ENCODE assay signal across 15 cellular contexts in the genomic region with DNA sequence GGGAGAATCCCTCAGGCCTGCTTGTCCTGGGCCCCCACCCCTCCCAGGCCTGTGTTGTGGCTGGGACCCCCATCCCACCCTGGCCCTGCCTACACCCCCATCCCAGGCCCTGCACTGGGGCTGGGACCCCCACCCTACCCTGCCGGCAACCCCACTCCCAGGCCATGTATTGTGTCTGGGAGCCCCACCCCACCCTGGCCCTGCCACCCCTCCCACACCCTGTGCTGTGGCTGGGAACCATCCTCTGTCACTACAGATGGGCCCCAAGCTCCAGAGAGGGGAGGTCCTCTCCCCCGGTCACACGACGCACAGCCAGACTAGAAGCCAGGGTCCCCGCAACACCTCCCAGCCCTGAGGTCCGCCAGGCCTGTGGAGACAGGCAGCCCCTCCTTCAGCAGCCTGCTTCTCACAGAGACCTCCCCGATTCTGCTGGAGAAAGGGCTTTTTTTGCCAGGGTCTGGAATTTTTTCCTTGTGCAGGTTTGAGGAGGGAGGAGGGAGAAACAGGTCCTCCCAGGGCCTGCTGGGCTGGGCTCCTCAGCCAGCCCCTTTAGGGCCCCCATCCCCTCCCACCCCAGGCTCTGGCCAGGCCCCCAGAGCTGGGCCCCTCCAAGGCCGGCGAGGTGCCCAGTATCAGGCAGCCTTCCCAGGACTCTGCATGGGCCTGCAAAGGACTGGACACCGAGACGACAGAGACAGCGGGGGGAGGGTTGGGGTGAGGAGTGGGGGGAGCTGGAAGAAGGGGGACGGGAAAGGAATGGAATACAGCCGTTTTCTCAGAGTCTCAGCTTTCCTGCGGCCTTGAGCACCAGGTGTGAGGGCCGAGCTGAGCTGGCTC. TPM values are rescaled to one million over a fixed set of nuclear protein-coding genes. Genes with fewer than 3 reads are reported as not detected.
A peak's percentile ranks its signal among the peaks of the same experiment; 100 is the strongest.
DNase-seq lines count a peak whose midpoint lies in the region; ATAC-seq and TF ChIP-seq lines count a peak whose summit lies in the region.
"Had no signal": no experiment of that assay in that cellular context is flagged by ENCODE, and none has a peak within 500 bp of the region (broad histone marks: within the 10 kb centered on the region; RNA-seq: fewer than 3 reads in every experiment).

No MANE protein-coding gene starts in this region.

- CTCF ChIA-PET in WTC11 (lab: Charles Lee) (interaction anchor here (1.2 kb wide), 1 partner anchor 48 kb away, joined by 5 read pairs; no protein-coding TSS in a partner anchor), RWPE1 (lab: Yijun Ruan, JAX) (no interaction called here)

- peak; percentile 28 for ATAC-seq in GM23338
- no peak for ATAC-seq in WTC11
- peak; percentile 27 to 43 for ATAC-seq in right cardiac atrium
- ATAC-seq in GM18868 (IDR thresholded peaks at IDR 0.05; ENCODE audit: unreplicated experiment): no peak
- no peak for ATAC-seq in SK-N-SH treated with all-trans-retinoic acid at 6 μM for 48 hours

- TF ChIP-seq CTCF in GM23338 (conservative IDR thresholded peaks at IDR 0.05; ENCODE audit: low read depth in 2 of 2) (no peak), WTC11 (IDR thresholded peaks at IDR 0.05) (no peak), RWPE1 (conservative IDR thresholded peaks at IDR 0.05; ENCODE audit: low read depth) (no peak)

- no peak overlapping the region for H2AFZ ChIP-seq in GM23338

- intact Hi-C loops in right cardiac atrium (cut with DNase I) (no loop called here), posterior cingulate gyrus (cut with DNase I) (no loop called here)

- H3K4me2 ChIP-seq in GM23338: no peak overlapping the region

- H3K9me3 Mint-ChIP-seq in GM23338: no peaks in the 10 kb centered on the region
- no peaks in the 10 kb centered on the region for H3K9me3 Mint-ChIP-seq in WTC11
- H3K9me3 Mint-ChIP-seq: dendritic cell treated with granulocyte-macrophage colony-stimulating factor and Interleukin-4, amounts not matched to agents 40 ng/mL and 50 ng/mL, for 4 days had no signal

- no peak overlapping the region for H3K4me3 Mint-ChIP-seq in GM23338
- no peak overlapping the region for H3K4me3 Mint-ChIP-seq in WTC11
- H3K4me3 Mint-ChIP-seq: dendritic cell treated with granulocyte-macrophage colony-stimulating factor and Interleukin-4, amounts not matched to agents 40 ng/mL and 50 ng/mL, for 4 days had no signal

- POLR2A ChIA-PET in WTC11 (lab: Charles Lee): no interaction called here
- POLR2A ChIA-PET in RWPE1 (lab: Yijun Ruan, JAX; ENCODE audit: low non-redundant PET): no interaction called here

- H3K4me1 Mint-ChIP-seq in GM23338 (peaks cover 23% of the 10 kb centered on the region), WTC11 (peaks cover 13% of the 10 kb centered on the region)

- H3K27me3 ChIP-seq in GM23338 (ENCODE audit: insufficient read depth) (no peaks in the 10 kb centered on the region), right cardiac atrium (ENCODE audit: control insufficient read depth, insufficient read depth) (no peaks in the 10 kb centered on the region)

- H3K9me3 ChIP-seq in right cardiac atrium (ENCODE audit: control insufficient read depth, low read length): no peaks in the 10 kb centered on the region
- H3K9me3 ChIP-seq: esophagus muscularis mucosa, thoracic aorta had no signal

- DNase-seq in GM23338 (ENCODE audit: low spot score) (no peak), WTC11 (ENCODE audit: low spot score) (no peak), right cardiac atrium (peak in 2 of 3 donors; percentile 12 to 71), posterior cingulate gyrus (peak in 8 of 10 donors; percentile 43 to 86 (median 54)), RWPE1 (ENCODE audit: low spot score) (no peak), GF-D8 (lab: John Stamatoyannopoulos, UW) (no peak)
- DNase-seq: H7, NCI-H1048, occipital lobe had no signal

- WGBS in right cardiac atrium: 39% methylated on average over 16 of the region's 16 CpGs

- no peaks in the 10 kb centered on the region for H3K9me2 ChIP-seq in GM23338 (ENCODE audit: insufficient read depth)

- H3F3A ChIP-seq in GM23338 (replicated peaks; ENCODE audit: low read depth): no peaks in the 10 kb centered on the region

- no peak overlapping the region for H3K27ac ChIP-seq in GM23338 (ENCODE audit: low read depth)
- H3K27ac ChIP-seq in right cardiac atrium (ENCODE audit: low read length): no peak overlapping the region
- H3K27ac ChIP-seq in RWPE1: no peak overlapping the region
- H3K27ac ChIP-seq: esophagus muscularis mucosa, thoracic aorta, VCaP had no signal

- H3K27me3 Mint-ChIP-seq in GM23338 (ENCODE audit: insufficient read depth, low read depth, poor library complexity) (peaks cover 16% of the 10 kb centered on the region), WTC11 (ENCODE audit: low read depth) (no peaks in the 10 kb centered on the region)
- H3K27me3 Mint-ChIP-seq: dendritic cell treated with granulocyte-macrophage colony-stimulating factor and Interleukin-4, amounts not matched to agents 40 ng/mL and 50 ng/mL, for 4 days had no signal

- H3K4me3 ChIP-seq in GM23338 (no peak overlapping the region), right cardiac atrium (ENCODE audit: low read length) (no peak overlapping the region)
- H3K4me3 ChIP-seq: esophagus muscularis mucosa, thoracic aorta had no signal

- peaks cover 52% of the 10 kb centered on the region for H3K79me2 ChIP-seq in GM23338 (replicated peaks; ENCODE audit: insufficient read depth)

- peaks cover 6% of the 10 kb centered on the region; the same call in 1 of the 2 replicates for H3K36me3 ChIP-seq in GM23338 (ENCODE audit: insufficient read depth)
- H3K36me3 ChIP-seq: esophagus muscularis mucosa, thoracic aorta had no signal

- H3K27ac Mint-ChIP-seq in GM23338 (0 out of 2 replicates have a peak overlapping the region, but pooled peaks have one; percentile 88), WTC11 (peak overlapping the region; percentile 88)
- H3K27ac Mint-ChIP-seq: dendritic cell treated with granulocyte-macrophage colony-stimulating factor and Interleukin-4, amounts not matched to agents 40 ng/mL and 50 ng/mL, for 4 days had no signal

- no peaks in the 10 kb centered on the region for H3K4me1 ChIP-seq in GM23338 (ENCODE audit: insufficient read depth)
- H3K4me1 ChIP-seq in right cardiac atrium (ENCODE audit: control insufficient read depth, insufficient read depth, low read length): no peaks in the 10 kb centered on the region
- H3K4me1 ChIP-seq: esophagus muscularis mucosa had no signal

- peaks cover 39% of the 10 kb centered on the region for H4K20me1 ChIP-seq in GM23338 (replicated peaks; ENCODE audit: insufficient read depth)

- H3K36me3 Mint-ChIP-seq in GM23338 (ENCODE audit: low read depth) (peaks cover 55% of the 10 kb centered on the region), WTC11 (peaks cover 29% of the 10 kb centered on the region)

TF ChIP-seq in GM23338, 12 proteins besides CTCF, POLR2A, EP300 and RAD21 (continues in another document):
- TF ChIP-seq ZNF331 (CRISPR knock-in tag; IDR thresholded peaks at IDR 0.05; ENCODE audit: low read depth) (no peak), ZNF114 (CRISPR knock-in tag; IDR thresholded peaks at IDR 0.05) (no peak), EZH2 (IDR thresholded peaks at IDR 0.05; ENCODE audit: low read depth, unreplicated experiment) (no peak), POLR2AphosphoS5 (IDR thresholded peaks at IDR 0.05; ENCODE audit: low read depth) (no peak)

TF ChIP-seq in WTC11, 78 proteins besides CTCF, POLR2A, EP300 and RAD21 (continues in another document):
- no peak for TF ChIP-seq NFATC4 (CRISPR knock-in tag; IDR thresholded peaks at IDR 0.05)
- TF ChIP-seq, protein P1, sequence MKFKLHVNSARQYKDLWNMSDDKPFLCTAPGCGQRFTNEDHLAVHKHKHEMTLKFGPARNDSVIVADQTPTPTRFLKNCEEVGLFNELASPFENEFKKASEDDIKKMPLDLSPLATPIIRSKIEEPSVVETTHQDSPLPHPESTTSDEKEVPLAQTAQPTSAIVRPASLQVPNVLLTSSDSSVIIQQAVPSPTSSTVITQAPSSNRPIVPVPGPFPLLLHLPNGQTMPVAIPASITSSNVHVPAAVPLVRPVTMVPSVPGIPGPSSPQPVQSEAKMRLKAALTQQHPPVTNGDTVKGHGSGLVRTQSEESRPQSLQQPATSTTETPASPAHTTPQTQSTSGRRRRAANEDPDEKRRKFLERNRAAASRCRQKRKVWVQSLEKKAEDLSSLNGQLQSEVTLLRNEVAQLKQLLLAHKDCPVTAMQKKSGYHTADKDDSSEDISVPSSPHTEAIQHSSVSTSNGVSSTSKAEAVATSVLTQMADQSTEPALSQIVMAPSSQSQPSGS (CRISPR knock-in tag; IDR thresholded peaks at IDR 0.05; ENCODE audit: borderline replicate concordance, low read depth): no peak

TF ChIP-seq in SK-N-SH treated with all-trans-retinoic acid at 6 μM for 48 hours, 23 proteins besides CTCF, POLR2A, EP300 and RAD21:
- TF ChIP-seq ARNTL (CRISPR knock-in tag; IDR thresholded peaks at IDR 0.05; ENCODE audit: borderline replicate concordance, low read depth): no peak

RNA-seq across cellular contexts. Expression of a gene that starts 28.0 kb away (rescaled TPM):
- total RNA-seq in GM23338 (2014; rRNA removed; shearing (Covaris generic)): 183 and 214 TPM in 2 replicates
- polyA plus RNA-seq in GM23338 (2016; fragmentation: Nextera tagmentation; extraction: Ambion mirVana) (158 and 169 TPM in 2 replicates), right cardiac atrium (45.7 TPM)
- total RNA-seq in WTC11 (2021) (218 to 279 TPM (median 222 TPM) in 3 replicates), right cardiac atrium (10 to 100 TPM; 45.3 to 83.0 (median 66.9) TPM)

Comparison
In these comparisons a context has a peak if more than half of its experiments do, and no peak if none do; other contexts are left out.
1. ATAC-seq: peak in GM23338 (single experiment) and right cardiac atrium (2 of 2); none in WTC11 (single experiment), GM18868 (single experiment) and SK-N-SH treated with all-trans-retinoic acid at 6 μM for 48 hours (single experiment).
2. DNase-seq: peak in right cardiac atrium (2 of 3) and posterior cingulate gyrus (8 of 10); none in GM23338 (single experiment), WTC11 (single experiment), RWPE1 (single experiment) and GF-D8 (single experiment).